14 cellular contexts compared by ENCODE assay signal in the genomic region with DNA sequence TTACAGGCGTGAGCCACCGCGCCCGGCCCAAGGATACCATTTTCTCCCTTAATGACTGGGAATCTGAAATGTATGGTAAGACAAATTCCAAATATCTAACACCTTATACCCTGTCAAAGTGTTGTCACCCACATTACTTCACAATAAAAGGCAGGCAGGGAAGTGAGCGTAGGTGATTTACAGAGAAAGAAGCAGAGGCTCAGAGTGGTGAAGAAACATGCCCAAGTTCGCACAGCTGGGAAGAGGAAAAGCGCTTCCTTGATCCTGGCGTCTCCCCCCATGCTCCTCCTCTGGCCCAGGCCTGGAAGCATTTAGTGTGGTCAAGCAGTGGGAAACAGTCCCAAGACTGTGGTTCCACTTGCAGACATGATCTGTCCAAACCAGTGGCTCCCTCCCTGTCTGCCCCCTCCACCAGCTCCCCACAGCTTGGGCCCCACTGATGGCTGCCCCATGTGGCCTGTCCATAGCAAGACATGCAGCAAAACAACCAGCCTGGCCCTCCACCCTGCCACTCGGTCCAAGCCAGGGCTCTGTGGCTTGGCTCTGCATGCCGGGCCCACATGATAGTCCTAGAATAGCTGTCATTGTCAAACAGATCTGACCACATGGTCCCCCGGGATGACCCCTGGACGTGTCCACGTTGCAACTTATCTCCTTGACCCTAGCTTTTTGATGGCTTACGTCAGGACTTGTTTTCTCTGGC.
DNase-seq lines count a peak whose midpoint lies in the region; ATAC-seq and TF ChIP-seq lines count a peak whose summit lies in the region.
"Had no signal": no experiment of that assay in that cellular context is flagged by ENCODE, and none has a peak within 500 bp of the region (broad histone marks: within the 10 kb centered on the region; RNA-seq: fewer than 3 reads in every experiment).

No MANE protein-coding gene starts in this region.

- ATAC-seq in SK-N-SH treated with all-trans-retinoic acid at 6 μM for 48 hours = peak; percentile 37
- no peak for ATAC-seq in HG03175 (IDR thresholded peaks at IDR 0.05; ENCODE audit: unreplicated experiment)

- H3K79me2 ChIP-seq in SK-N-SH (ENCODE audit: insufficient read depth) = no peaks in the 10 kb centered on the region

- POLR2A ChIA-PET in SK-N-SH (lab: Yijun Ruan, JAX) = no interaction called here

- peaks cover 2 to 4% of the 10 kb centered on the region in 2 experiments for H3K36me3 ChIP-seq in SK-N-SH (replicated peaks in 1 of 2; ENCODE audit: control insufficient read depth in 1 of 2, insufficient read depth in 2 of 2, low read length in 1 of 2)

- WGBS in SK-N-SH (ENCODE audit: low lambda C conversion rate) = 85% methylated on average over 12 of the region's 14 CpGs

- H3K27me3 ChIP-seq in SK-N-SH (ENCODE audit: insufficient read depth) = no peaks in the 10 kb centered on the region

- no peaks in the 10 kb centered on the region for H4K20me1 ChIP-seq in SK-N-SH (ENCODE audit: insufficient read depth)

- no peak overlapping the region for H3K9ac ChIP-seq in SK-N-SH
- H3K9ac ChIP-seq: KMS-11 had no signal

- no peaks in the 10 kb centered on the region for H3K9me3 ChIP-seq in SK-N-SH

- CTCF ChIA-PET in SK-N-SH (lab: Yijun Ruan, JAX) = no interaction called here

- H3K27ac ChIP-seq in SK-N-SH (ENCODE audit: low read depth in 2 of 2, low read length in 1 of 2) = peak overlapping the region in 1 of 2 experiments; percentile 92; a peak in 2 of 4 replicates
- H3K27ac ChIP-seq: KMS-11 had no signal

- TF ChIP-seq EP300 in SK-N-SH (IDR thresholded peaks at IDR 0.05; ENCODE audit: borderline replicate concordance in 1 of 2, low read depth in 1 of 2, low read length in 1 of 2) = no peak

- TF ChIP-seq RAD21 in SK-N-SH (IDR thresholded peaks at IDR 0.05; ENCODE audit: low read length) = no peak

- peaks cover 4 to 15% of the 10 kb centered on the region in 2 experiments; a peak in 3 of 4 replicates for H3K4me1 ChIP-seq in SK-N-SH (ENCODE audit: control insufficient read depth in 1 of 2, insufficient read depth in 2 of 2, low read depth in 1 of 2, low read length in 1 of 2)

- no peak for TF ChIP-seq CTCF in SK-N-SH (IDR thresholded peaks at IDR 0.05)

- H3K4me2 ChIP-seq in SK-N-SH = no peak overlapping the region
- H3K4me2 ChIP-seq: KMS-11 had no signal

- no peaks in the 10 kb centered on the region for H3K9me2 ChIP-seq in SK-N-SH

- no peak overlapping the region for H2AFZ ChIP-seq in SK-N-SH (ENCODE audit: low read depth)

- H3F3A ChIP-seq in SK-N-SH (replicated peaks; ENCODE audit: insufficient read depth) = peaks cover 23% of the 10 kb centered on the region

- no peak overlapping the region for H3K4me3 ChIP-seq in SK-N-SH (ENCODE audit: low read depth in 2 of 2, low read length in 1 of 2)

- DNase-seq in SK-N-SH (no peak), fibroblast of gingiva (ENCODE audit: low read depth) (peak; percentile 74), midbrain (lab: John Stamatoyannopoulos, UW) (peak; percentile 35), NCI-H187 (lab: John Stamatoyannopoulos, UW) (no peak), NCI-H2107 (lab: John Stamatoyannopoulos, UW) (no peak), cerebellum (ENCODE audit: low spot score) (no peak)
- DNase-seq: 8988T; activated CD4-positive, alpha-beta memory T cell treated with anti-CD3 and anti-CD28 coated beads, Interleukin-2, amount 10 ng/mL, durations not matched to agents 7 days and 5 days; activated naive CD4-positive, alpha-beta T cell treated with anti-CD3 and anti-CD28 coated beads for 36 hours; DMS79; T-helper 2 cell had no signal

TF ChIP-seq in SK-N-SH treated with all-trans-retinoic acid at 6 μM for 48 hours, 23 proteins besides CTCF, POLR2A, EP300 and RAD21:
- no peak for TF ChIP-seq TCF4 (CRISPR knock-in tag; IDR thresholded peaks at IDR 0.05; ENCODE audit: borderline replicate concordance)
- no peak for TF ChIP-seq ARNTL (CRISPR knock-in tag; IDR thresholded peaks at IDR 0.05; ENCODE audit: borderline replicate concordance, low read depth)
- no peak for TF ChIP-seq TOX (CRISPR knock-in tag; IDR thresholded peaks at IDR 0.05; ENCODE audit: borderline replicate concordance)
- no peak for TF ChIP-seq RARB (CRISPR knock-in tag; IDR thresholded peaks at IDR 0.05)
- no peak for TF ChIP-seq CSDC2 (CRISPR knock-in tag; IDR thresholded peaks at IDR 0.05)
- TF ChIP-seq ISL1 (CRISPR knock-in tag; IDR thresholded peaks at IDR 0.05) = no peak
TF ChIP-seq in SK-N-SH treated with all-trans-retinoic acid at 6 μM for 48 hours: peak in this region for 0.

TF ChIP-seq in SK-N-SH, 30 proteins besides CTCF, POLR2A, EP300 and RAD21:
- TF ChIP-seq RCOR1 (IDR thresholded peaks at IDR 0.05; ENCODE audit: low read length) = no peak

Comparison
In these comparisons a context has a peak if more than half of its experiments do, and no peak if none do; other contexts are left out.
1. DNase-seq: peak in fibroblast of gingiva (single experiment) and midbrain (single experiment); none in SK-N-SH (single experiment), NCI-H187 (0 of 2), NCI-H2107 (single experiment) and cerebellum (single experiment).